1 cellular context compared by ENCODE assay signal in the genomic region with DNA sequence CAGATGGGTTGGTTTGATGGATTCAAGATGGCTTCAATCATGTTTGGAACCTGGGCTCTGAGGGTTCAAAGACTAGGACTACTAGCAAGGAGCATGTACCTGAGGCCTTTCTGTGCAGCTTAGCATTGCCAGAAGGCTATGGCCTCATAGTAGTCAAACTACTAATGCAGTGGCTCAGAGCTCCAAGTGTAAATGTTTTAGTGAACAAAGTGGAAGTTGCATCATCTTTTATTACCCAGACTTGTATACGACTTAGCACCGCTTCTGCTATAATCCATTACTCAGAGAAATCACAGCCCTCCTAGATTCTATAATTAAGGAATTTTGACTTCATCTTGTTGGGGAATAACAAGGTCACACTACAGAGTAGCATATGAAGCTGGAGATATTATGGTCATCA.
TF ChIP-seq lines count a peak whose summit lies in the region.

No MANE protein-coding gene starts in this region.

TF ChIP-seq in HepG2, 621 proteins besides CTCF, POLR2A, EP300 and RAD21 (continued from another document):
- TF ChIP-seq ELK4 (CRISPR knock-in tag; IDR thresholded peaks at IDR 0.05; ENCODE audit: borderline replicate concordance) (no peak), ZNF629 (CRISPR knock-in tag; conservative IDR thresholded peaks at IDR 0.05) (peak; percentile 81), ZBTB7B (CRISPR knock-in tag; IDR thresholded peaks at IDR 0.05) (no peak), ATF7 (IDR thresholded peaks at IDR 0.05) (peak; percentile 61), ATF7 (CRISPR knock-in tag; IDR thresholded peaks at IDR 0.05) (no peak)
- TF ChIP-seq, protein P1, sequence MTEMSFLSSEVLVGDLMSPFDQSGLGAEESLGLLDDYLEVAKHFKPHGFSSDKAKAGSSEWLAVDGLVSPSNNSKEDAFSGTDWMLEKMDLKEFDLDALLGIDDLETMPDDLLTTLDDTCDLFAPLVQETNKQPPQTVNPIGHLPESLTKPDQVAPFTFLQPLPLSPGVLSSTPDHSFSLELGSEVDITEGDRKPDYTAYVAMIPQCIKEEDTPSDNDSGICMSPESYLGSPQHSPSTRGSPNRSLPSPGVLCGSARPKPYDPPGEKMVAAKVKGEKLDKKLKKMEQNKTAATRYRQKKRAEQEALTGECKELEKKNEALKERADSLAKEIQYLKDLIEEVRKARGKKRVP (CRISPR knock-in tag; IDR thresholded peaks at IDR 0.05): peak in 1 of 2 experiments; percentile 82; a peak in 3 of 4 replicates
